In genomic region chr4:25925486-25926201, GRCh38 we compare ENCODE assay signal across 7 cellular contexts. TPM values are rescaled to one million over a fixed set of nuclear protein-coding genes. Genes with fewer than 3 reads are reported as not detected.
DNase-seq lines count a peak whose midpoint lies in the region; ATAC-seq and TF ChIP-seq lines count a peak whose summit lies in the region.

No MANE protein-coding gene starts in this region.

- no peaks in the 10 kb centered on the region for H3K36me3 ChIP-seq in left ventricle myocardium inferior

- peaks cover 64% of the 10 kb centered on the region for H3K4me1 ChIP-seq in left ventricle myocardium inferior

- H3K9me3 ChIP-seq in left ventricle myocardium inferior (replicated peaks): no peaks in the 10 kb centered on the region

- H3K27ac ChIP-seq in left ventricle myocardium inferior (replicated peaks): no peak overlapping the region

- DNase-seq in EH (ENCODE audit: low read depth): peak; percentile 52
- no peak for DNase-seq in LNCaP clone FGC (ENCODE audit: low read depth)
- peak; percentile 7 for DNase-seq in activated CD4-positive, alpha-beta T cell treated with anti-CD3 and anti-CD28 coated beads, Interleukin-2, amount 50 U/mL, for 1 hour
- peak; percentile 33 for DNase-seq in left ventricle myocardium inferior
- DNase-seq in stimulated activated CD4-positive, alpha-beta T cell treated with anti-CD3 and anti-CD28 coated beads, Interleukin-1b, Interleukin-23, amount 100 ng/mL, for 48 hours: peak; percentile 24

- TF ChIP-seq CTCF in LNCaP clone FGC (IDR thresholded peaks at IDR 0.05; ENCODE audit: control insufficient read depth, extremely low read depth, insufficient read depth) (peak; percentile 56), left ventricle myocardium inferior (IDR thresholded peaks at IDR 0.05; ENCODE audit: borderline replicate concordance) (peak; percentile 67)

- H3K27me3 ChIP-seq in left ventricle myocardium inferior (ENCODE audit: low read depth): no peaks in the 10 kb centered on the region

- intact Hi-C loops in left ventricle myocardium inferior (cut with micrococcal nuclease): no loop called here

- H3K4me3 ChIP-seq in LNCaP clone FGC (ENCODE audit: low read depth, low read length) (no peak overlapping the region), left ventricle myocardium inferior (no peak overlapping the region)

- ATAC-seq in GM19043 (IDR thresholded peaks at IDR 0.05; ENCODE audit: low read depth, unreplicated experiment) (peak; percentile 66), HG02610 (IDR thresholded peaks at IDR 0.05; ENCODE audit: unreplicated experiment) (no peak)

RNA-seq across cellular contexts. Expression of gene SMIM20, which starts 11.6 kb away (rescaled TPM):
- 45.4 TPM for total RNA-seq in left ventricle myocardium inferior
